Comparison of ENCODE assay signal across 8 cellular contexts in the genomic region with DNA sequence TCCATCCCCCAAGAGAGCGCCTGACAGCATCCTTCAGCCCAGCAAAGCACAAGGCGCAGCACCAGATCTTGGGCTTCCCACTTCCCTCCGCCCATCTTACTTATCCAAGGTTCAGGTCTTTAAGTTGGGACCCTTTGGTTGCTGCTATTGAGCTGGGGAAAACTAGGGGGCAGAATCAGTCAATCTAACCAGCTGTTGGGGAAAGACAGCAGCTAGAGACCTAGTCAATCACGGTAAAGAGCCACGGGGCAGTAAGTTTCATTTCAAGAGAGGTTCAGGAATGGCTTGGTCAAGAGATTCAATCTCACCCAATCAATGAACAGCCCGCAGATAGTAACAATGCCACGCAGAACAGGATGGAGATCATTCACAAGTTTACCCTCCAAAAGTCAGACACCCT. TPM values are rescaled to one million over a fixed set of nuclear protein-coding genes. Genes with fewer than 3 reads are reported as not detected.
DNase-seq lines count a peak whose midpoint lies in the region; ATAC-seq and TF ChIP-seq lines count a peak whose summit lies in the region.

No MANE protein-coding gene starts in this region.

- no peak for ATAC-seq in naive B cell (ENCODE audit: low read depth in 2 of 2)

- no peak overlapping the region for H3K27ac ChIP-seq in BLaER1

- H3K9me3 ChIP-seq in BLaER1: no peaks in the 10 kb centered on the region

- no peaks in the 10 kb centered on the region for H3K9me3 Mint-ChIP-seq in naive B cell

- H4K20me1 ChIP-seq in BLaER1: peaks cover 23% of the 10 kb centered on the region

- H3K27ac Mint-ChIP-seq in naive B cell: peak overlapping the region in 2 of 6 donors; percentile 20 to 81

- DNase-seq in HT1080 (ENCODE audit: low read depth) (peak; percentile 15), cardiac fibroblast (ENCODE audit: low read depth in 2 of 2) (no peak), naive B cell (no peak), nucleus accumbens (lab: John Stamatoyannopoulos, UW) (no peak), NCI-H146 (lab: John Stamatoyannopoulos, UW) (no peak), NCI-H187 treated with DMSO at 0.1 percent for 48 hours (lab: John Stamatoyannopoulos, UW) (no peak), D341Med (ENCODE audit: low spot score) (no peak)

- H3K36me3 ChIP-seq in BLaER1: no peaks in the 10 kb centered on the region

- H3K36me3 Mint-ChIP-seq in naive B cell: peaks cover 0 to 4% of the 10 kb centered on the region in 2 donors

- peak overlapping the region; percentile 100 for H3K4me2 ChIP-seq in BLaER1

- peak overlapping the region; percentile 71 to 92 (median 86) for H3K4me3 Mint-ChIP-seq in naive B cell

- peaks cover 25 to 40% (median 37%) of the 10 kb centered on the region in 3 donors for H3K4me1 Mint-ChIP-seq in naive B cell

- no peak for TF ChIP-seq CTCF in cardiac fibroblast (IDR thresholded peaks at IDR 0.05; ENCODE audit: low read depth, low read length)

- H3K27me3 Mint-ChIP-seq in naive B cell: peaks cover 54 to 66% (median 57%) of the 10 kb centered on the region in 3 donors

- no peak overlapping the region for H3K9ac ChIP-seq in BLaER1

- H3K27me3 ChIP-seq in BLaER1: peaks cover 37% of the 10 kb centered on the region

- H3K4me3 ChIP-seq in BLaER1 (no peak overlapping the region), cardiac fibroblast (replicated peaks in 1 of 2; ENCODE audit: low read depth in 2 of 2, low read length in 2 of 2) (peak overlapping the region; percentile 66)

- peaks cover 18% of the 10 kb centered on the region for H3K4me1 ChIP-seq in BLaER1

RNA-seq across cellular contexts. Expression of gene ABTB2, which starts 1.7 kb away (rescaled TPM):
- total RNA-seq in HT1080 (2014; rRNA removed; shearing (Covaris generic)): 3.8 and 4.0 TPM in 2 replicates
- polyA plus RNA-seq in HT1080 (2015; cell fraction: cytosol; rRNA removed): 6.6 and 7.6 TPM in 2 replicates
- polyA plus RNA-seq in HT1080 (2015; cell fraction: nucleus; rRNA removed): 11.4 TPM in 2 replicates
- under 1 TPM in 3 of 6 donors, not detected in 3; 0.05 to 0.34 (median 0.27) TPM for polyA plus RNA-seq in naive B cell (ENCODE audit: low read depth in 6 of 6)
